In genomic region chr9:71681708-71682268, GRCh38 we compare ENCODE assay signal across 10 cellular contexts.
DNase-seq lines count a peak whose midpoint lies in the region; ATAC-seq, FAIRE-seq and TF ChIP-seq lines count a peak whose summit lies in the region.
"Had no signal": no experiment of that assay in that cellular context is flagged by ENCODE, and none has a peak within 500 bp of the region (broad histone marks: within the 10 kb centered on the region; RNA-seq: fewer than 3 reads in every experiment).

No MANE protein-coding gene starts in this region.

- peaks cover 45% of the 10 kb centered on the region for H3K4me1 Mint-ChIP-seq in activated naive CD4-positive, alpha-beta T cell treated with anti-CD3 and anti-CD28 coated beads, Interleukin-2, amount 50 U/mL, for 24 hours

- peaks cover 0 to 33% of the 10 kb centered on the region in 2 donors for H3K36me3 ChIP-seq in left lung

- peaks cover 25% of the 10 kb centered on the region for H3K36me3 Mint-ChIP-seq in activated naive CD4-positive, alpha-beta T cell treated with anti-CD3 and anti-CD28 coated beads, Interleukin-2, amount 50 U/mL, for 24 hours

- H3K4me3 ChIP-seq in left lung: no peak overlapping the region
- H3K4me3 ChIP-seq: skin epidermis had no signal

- in situ Hi-C loops in GM13977 (cut with MboI; ENCODE audit: low pct_unique_long_range_greater_than_20kb, low sequenced_read_pairs, unreplicated experiment): no loop called here

- ATAC-seq in left lung: no peak

- TF ChIP-seq CTCF in left lung (IDR thresholded peaks at IDR 0.05) (no peak), GM13977 (IDR thresholded peaks at IDR 0.05; ENCODE audit: extremely low read depth, insufficient read depth, missing control alignments) (no peak)

- H3K4me3 Mint-ChIP-seq in activated naive CD4-positive, alpha-beta T cell treated with anti-CD3 and anti-CD28 coated beads, Interleukin-2, amount 50 U/mL, for 24 hours: no peak overlapping the region

- H3K27me3 ChIP-seq in left lung: no peaks in the 10 kb centered on the region

- H3K9me3 Mint-ChIP-seq in activated naive CD4-positive, alpha-beta T cell treated with anti-CD3 and anti-CD28 coated beads, Interleukin-2, amount 50 U/mL, for 24 hours: no peaks in the 10 kb centered on the region

- H3K27ac Mint-ChIP-seq in activated naive CD4-positive, alpha-beta T cell treated with anti-CD3 and anti-CD28 coated beads, Interleukin-2, amount 50 U/mL, for 24 hours: peak overlapping the region; percentile 5

- H3K27ac ChIP-seq in left lung: peak overlapping the region; percentile 56 to 80

- no peaks in the 10 kb centered on the region for H3K9me3 ChIP-seq in left lung

- no peaks in the 10 kb centered on the region for H3K27me3 Mint-ChIP-seq in activated naive CD4-positive, alpha-beta T cell treated with anti-CD3 and anti-CD28 coated beads, Interleukin-2, amount 50 U/mL, for 24 hours

- no peak for DNase-seq in activated naive CD4-positive, alpha-beta T cell (lab: John Stamatoyannopoulos, UW)
- DNase-seq in astrocyte of the hippocampus (ENCODE audit: low read depth, low spot score) (peak; percentile 71), left lung (no peak), urothelium cell line (ENCODE audit: low spot score) (peak; percentile 71), GM13977 (ENCODE audit: low spot score) (no peak)
- DNase-seq in activated CD4-positive, CD25-positive, alpha-beta regulatory T cell (lab: John Stamatoyannopoulos, UW): no peak
- DNase-seq in activated CD4-positive, CD25-positive, alpha-beta regulatory T cell treated with anti-CD3 and anti-CD28 coated beads, Interleukin-2, amount 50 U/mL, for 72 hours: no peak
- DNase-seq: activated T-cell treated with anti-CD3 and anti-CD28 coated beads, Interleukin-2, amount 50 U/mL, for 1 hour had no signal

- H3K4me1 ChIP-seq in left lung: peaks cover 25 to 76% of the 10 kb centered on the region in 2 donors

- peak; percentile 68 for FAIRE-seq in urothelium cell line (lab: Jason Lieb, UNC)

- intact Hi-C loops in left lung (cut with DNase I): no loop called here

Comparison
In these comparisons a context has a peak if more than half of its experiments do, and no peak if none do; other contexts are left out.
1. DNase-seq: peak in astrocyte of the hippocampus (single experiment) and urothelium cell line (single experiment); none in activated naive CD4-positive, alpha-beta T cell (0 of 4), left lung (0 of 2), activated CD4-positive, CD25-positive, alpha-beta regulatory T cell (0 of 4), activated CD4-positive, CD25-positive, alpha-beta regulatory T cell treated with anti-CD3 and anti-CD28 coated beads, Interleukin-2, amount 50 U/mL, for 72 hours (single experiment) and GM13977 (single experiment).